Comparison of ENCODE assay signal across 1 cellular context in genomic region chr17:82287013-82287848, GRCh38.
TF ChIP-seq lines count a peak whose summit lies in the region.

No MANE protein-coding gene starts in this region.

TF ChIP-seq in A549, 52 proteins besides CTCF, POLR2A, EP300 and RAD21:
- TF ChIP-seq FOSB (CRISPR knock-in tag; IDR thresholded peaks at IDR 0.05): peak; percentile 72; the same call in 1 of the 2 replicates
- TF ChIP-seq SREBF2 (IDR thresholded peaks at IDR 0.05): no peak
- TF ChIP-seq HOXA7 (CRISPR knock-in tag; IDR thresholded peaks at IDR 0.05): peak; percentile 69; the same call in 1 of the 2 replicates
- peak; percentile 18; the same call in 1 of the 2 replicates for TF ChIP-seq FOXS1 (CRISPR knock-in tag; IDR thresholded peaks at IDR 0.05)
- no peak for TF ChIP-seq ESRRA (IDR thresholded peaks at IDR 0.05; ENCODE audit: borderline replicate concordance, low read length)
